In the genomic region with DNA sequence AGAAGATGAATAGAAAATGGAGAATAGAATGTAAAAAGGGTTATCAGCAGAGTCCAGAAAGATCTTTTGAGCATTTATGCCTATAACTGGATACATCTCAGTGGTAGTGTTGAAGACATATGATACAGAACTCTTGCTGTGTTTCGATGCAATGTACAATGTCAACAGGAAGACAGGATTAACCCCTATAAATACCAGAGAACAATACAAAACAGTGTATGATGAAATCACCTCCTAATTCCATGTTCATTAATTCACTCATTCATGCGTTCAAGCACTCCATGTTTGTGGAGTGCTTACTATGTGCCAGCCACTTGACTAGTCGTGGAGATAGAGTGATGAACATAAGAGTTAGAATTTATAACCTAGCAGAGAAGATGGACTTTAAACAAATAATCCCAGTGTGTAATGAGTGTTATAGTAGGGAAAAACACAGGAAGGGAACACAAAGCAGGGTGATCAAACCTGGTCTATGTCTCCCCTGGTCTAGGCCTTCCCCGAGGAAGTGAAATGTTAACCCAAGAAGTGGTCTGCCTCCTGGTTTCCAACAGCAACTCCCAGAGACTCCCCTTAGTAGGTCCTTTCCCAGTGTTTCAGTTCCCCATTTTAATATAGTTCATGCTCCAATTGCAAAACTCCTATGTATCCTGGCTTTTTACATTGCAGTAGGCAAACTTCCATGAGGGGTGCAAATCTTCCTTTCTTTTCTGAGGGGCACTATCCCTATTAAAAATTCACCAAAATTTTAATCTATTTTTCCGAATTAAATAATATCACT, we compare ENCODE assay signal across 2 cellular contexts.
A peak's percentile ranks its signal among the peaks of the same experiment; 100 is the strongest.
TF ChIP-seq lines count a peak whose summit lies in the region.

No MANE protein-coding gene starts in this region.

TF ChIP-seq in Ishikawa, 13 proteins besides CTCF, POLR2A, EP300 and RAD21 (continued from another document):
- TF ChIP-seq, protein P1, sequence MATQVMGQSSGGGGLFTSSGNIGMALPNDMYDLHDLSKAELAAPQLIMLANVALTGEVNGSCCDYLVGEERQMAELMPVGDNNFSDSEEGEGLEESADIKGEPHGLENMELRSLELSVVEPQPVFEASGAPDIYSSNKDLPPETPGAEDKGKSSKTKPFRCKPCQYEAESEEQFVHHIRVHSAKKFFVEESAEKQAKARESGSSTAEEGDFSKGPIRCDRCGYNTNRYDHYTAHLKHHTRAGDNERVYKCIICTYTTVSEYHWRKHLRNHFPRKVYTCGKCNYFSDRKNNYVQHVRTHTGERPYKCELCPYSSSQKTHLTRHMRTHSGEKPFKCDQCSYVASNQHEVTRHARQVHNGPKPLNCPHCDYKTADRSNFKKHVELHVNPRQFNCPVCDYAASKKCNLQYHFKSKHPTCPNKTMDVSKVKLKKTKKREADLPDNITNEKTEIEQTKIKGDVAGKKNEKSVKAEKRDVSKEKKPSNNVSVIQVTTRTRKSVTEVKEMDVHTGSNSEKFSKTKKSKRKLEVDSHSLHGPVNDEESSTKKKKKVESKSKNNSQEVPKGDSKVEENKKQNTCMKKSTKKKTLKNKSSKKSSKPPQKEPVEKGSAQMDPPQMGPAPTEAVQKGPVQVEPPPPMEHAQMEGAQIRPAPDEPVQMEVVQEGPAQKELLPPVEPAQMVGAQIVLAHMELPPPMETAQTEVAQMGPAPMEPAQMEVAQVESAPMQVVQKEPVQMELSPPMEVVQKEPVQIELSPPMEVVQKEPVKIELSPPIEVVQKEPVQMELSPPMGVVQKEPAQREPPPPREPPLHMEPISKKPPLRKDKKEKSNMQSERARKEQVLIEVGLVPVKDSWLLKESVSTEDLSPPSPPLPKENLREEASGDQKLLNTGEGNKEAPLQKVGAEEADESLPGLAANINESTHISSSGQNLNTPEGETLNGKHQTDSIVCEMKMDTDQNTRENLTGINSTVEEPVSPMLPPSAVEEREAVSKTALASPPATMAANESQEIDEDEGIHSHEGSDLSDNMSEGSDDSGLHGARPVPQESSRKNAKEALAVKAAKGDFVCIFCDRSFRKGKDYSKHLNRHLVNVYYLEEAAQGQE (IDR thresholded peaks at IDR 0.05; ENCODE audit: low read depth): no peak

TF ChIP-seq in GM12878, 131 proteins besides CTCF, POLR2A, EP300 and RAD21 (continued from another document):
- TF ChIP-seq SPI1 (IDR thresholded peaks at IDR 0.05; ENCODE audit: borderline replicate concordance, insufficient read depth, low read depth, low read length): peak; percentile 52; the same call in 1 of the 2 replicates
- no peak for TF ChIP-seq YY1 (IDR thresholded peaks at IDR 0.05; ENCODE audit: low read depth, low read length)
- no peak for TF ChIP-seq BACH1 (IDR thresholded peaks at IDR 0.05; ENCODE audit: borderline replicate concordance)
- peak; percentile 47; the same call in 1 of the 2 replicates for TF ChIP-seq EED (IDR thresholded peaks at IDR 0.05; ENCODE audit: low read depth)
- TF ChIP-seq IKZF1 (conservative IDR thresholded peaks at IDR 0.05): 0 out of 2 replicates have a peak, but pooled peaks have one; percentile 15
